ENCODE assay signal across 11 cellular contexts in the genomic region with DNA sequence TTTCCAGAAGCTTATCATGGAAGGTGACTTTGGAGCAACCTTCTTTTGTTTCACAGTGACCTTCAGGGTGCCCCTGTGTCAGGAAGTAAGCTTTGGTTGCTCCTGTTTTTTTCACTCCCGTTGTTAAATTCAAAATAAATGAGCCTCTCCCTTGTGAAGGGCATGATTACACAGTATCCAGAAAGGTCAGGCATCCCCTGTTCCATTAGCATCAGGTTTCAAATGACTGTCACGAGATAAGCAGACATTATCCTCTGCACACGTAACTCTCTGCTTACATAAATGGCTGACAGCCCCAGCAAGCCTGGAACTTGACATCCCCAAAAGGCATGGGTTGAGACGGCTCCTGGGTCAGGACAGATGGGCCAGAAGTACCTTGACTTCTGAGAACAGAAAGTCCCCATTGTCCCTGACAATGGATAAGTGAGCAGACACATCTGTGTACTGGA.
DNase-seq lines count a peak whose midpoint lies in the region; TF ChIP-seq lines count a peak whose summit lies in the region.
"Had no signal": no experiment of that assay in that cellular context is flagged by ENCODE, and none has a peak within 500 bp of the region (broad histone marks: within the 10 kb centered on the region; RNA-seq: fewer than 3 reads in every experiment).

No MANE protein-coding gene starts in this region.

- POLR2A ChIA-PET in HEK293 (lab: Yijun Ruan, JAX) = no interaction called here

- DNase-seq in NCI-H510A (lab: John Stamatoyannopoulos, UW) (peak; percentile 62), HK-2 (ENCODE audit: unreplicated experiment) (no peak), posterior cingulate gyrus (no peak), midbrain (lab: John Stamatoyannopoulos, UW) (no peak)
- DNase-seq in stimulated activated CD4-positive, alpha-beta T cell treated with anti-CD3 and anti-CD28 coated beads, Interleukin-15, amount 100 ng/mL, for 24 hours = no peak
- DNase-seq: stimulated activated CD4-positive, alpha-beta T cell treated with anti-CD3 and anti-CD28 coated beads, Interleukin-4, amount 100 ng/mL, for 4 hours had no signal

- H3K27me3 Mint-ChIP-seq in dendritic cell treated with granulocyte-macrophage colony-stimulating factor and Interleukin-4, amounts not matched to agents 40 ng/mL and 50 ng/mL, for 4 days = peaks cover 9% of the 10 kb centered on the region

- H3K27ac Mint-ChIP-seq in dendritic cell treated with granulocyte-macrophage colony-stimulating factor and Interleukin-4, amounts not matched to agents 40 ng/mL and 50 ng/mL, for 4 days = peak overlapping the region; percentile 16

- H3K4me3 ChIP-seq in HEK293 (ENCODE audit: low read depth, low read length) (no peak overlapping the region), rectal smooth muscle tissue (ENCODE audit: low read length) (no peak overlapping the region)
- H3K4me3 ChIP-seq: breast epithelium had no signal

- intact Hi-C loops in dendritic cell treated with granulocyte-macrophage colony-stimulating factor and Interleukin-4, amounts not matched to agents 40 ng/mL and 50 ng/mL, for 4 days (cut with micrococcal nuclease) = no loop called here
- intact Hi-C loops in posterior cingulate gyrus (cut with DNase I) = no loop called here

- no peak overlapping the region for H3K4me3 Mint-ChIP-seq in dendritic cell treated with granulocyte-macrophage colony-stimulating factor and Interleukin-4, amounts not matched to agents 40 ng/mL and 50 ng/mL, for 4 days

- no peaks in the 10 kb centered on the region for H3K27me3 ChIP-seq in rectal smooth muscle tissue (ENCODE audit: control insufficient read depth, insufficient read depth, low read length)
- H3K27me3 ChIP-seq: breast epithelium had no signal

- H3K27ac ChIP-seq in HEK293 (ENCODE audit: extremely low read depth, low read depth, low read length) (no peak overlapping the region), rectal smooth muscle tissue (ENCODE audit: low read depth, low read length) (peak overlapping the region; percentile 44)
- H3K27ac ChIP-seq: breast epithelium, C4-2B had no signal

- peaks cover 32% of the 10 kb centered on the region for H3K4me1 Mint-ChIP-seq in dendritic cell treated with granulocyte-macrophage colony-stimulating factor and Interleukin-4, amounts not matched to agents 40 ng/mL and 50 ng/mL, for 4 days (ENCODE audit: low read depth)

- H3K9me3 Mint-ChIP-seq in dendritic cell treated with granulocyte-macrophage colony-stimulating factor and Interleukin-4, amounts not matched to agents 40 ng/mL and 50 ng/mL, for 4 days = no peaks in the 10 kb centered on the region

- H3K9ac ChIP-seq in rectal smooth muscle tissue (ENCODE audit: low read length) = no peak overlapping the region

- H3K36me3 Mint-ChIP-seq in dendritic cell treated with granulocyte-macrophage colony-stimulating factor and Interleukin-4, amounts not matched to agents 40 ng/mL and 50 ng/mL, for 4 days (ENCODE audit: low read depth) = no peaks in the 10 kb centered on the region

- CTCF ChIA-PET in HEK293 (lab: Yijun Ruan, JAX) = no interaction called here

- no peaks in the 10 kb centered on the region for H3K9me3 ChIP-seq in HEK293 (ENCODE audit: control insufficient read depth, insufficient read depth, low read depth, low read length)
- H3K9me3 ChIP-seq: breast epithelium had no signal

- peaks cover 2% of the 10 kb centered on the region; the same call in 1 of the 2 replicates for H3K4me1 ChIP-seq in HEK293 (ENCODE audit: control insufficient read depth, insufficient read depth, low read length)
- H3K4me1 ChIP-seq in rectal smooth muscle tissue (ENCODE audit: control insufficient read depth, insufficient read depth, low read length) = peaks cover 7% of the 10 kb centered on the region

- H3K36me3 ChIP-seq in HEK293 (ENCODE audit: control insufficient read depth in 2 of 2, insufficient read depth in 1 of 2, low read length in 2 of 2) (peaks cover 0 to 50% of the 10 kb centered on the region in 2 experiments; a peak in 2 of 3 replicates), rectal smooth muscle tissue (ENCODE audit: control insufficient read depth, insufficient read depth, low read length) (peaks cover 12% of the 10 kb centered on the region)
- H3K36me3 ChIP-seq: breast epithelium had no signal

- TF ChIP-seq CTCF in HEK293 (tag by site-specific recombination; IDR thresholded peaks at IDR 0.05) = no peak

TF ChIP-seq in HEK293, 187 proteins besides CTCF, POLR2A, EP300 and RAD21 (continues in another document):
- TF ChIP-seq, protein P1, sequence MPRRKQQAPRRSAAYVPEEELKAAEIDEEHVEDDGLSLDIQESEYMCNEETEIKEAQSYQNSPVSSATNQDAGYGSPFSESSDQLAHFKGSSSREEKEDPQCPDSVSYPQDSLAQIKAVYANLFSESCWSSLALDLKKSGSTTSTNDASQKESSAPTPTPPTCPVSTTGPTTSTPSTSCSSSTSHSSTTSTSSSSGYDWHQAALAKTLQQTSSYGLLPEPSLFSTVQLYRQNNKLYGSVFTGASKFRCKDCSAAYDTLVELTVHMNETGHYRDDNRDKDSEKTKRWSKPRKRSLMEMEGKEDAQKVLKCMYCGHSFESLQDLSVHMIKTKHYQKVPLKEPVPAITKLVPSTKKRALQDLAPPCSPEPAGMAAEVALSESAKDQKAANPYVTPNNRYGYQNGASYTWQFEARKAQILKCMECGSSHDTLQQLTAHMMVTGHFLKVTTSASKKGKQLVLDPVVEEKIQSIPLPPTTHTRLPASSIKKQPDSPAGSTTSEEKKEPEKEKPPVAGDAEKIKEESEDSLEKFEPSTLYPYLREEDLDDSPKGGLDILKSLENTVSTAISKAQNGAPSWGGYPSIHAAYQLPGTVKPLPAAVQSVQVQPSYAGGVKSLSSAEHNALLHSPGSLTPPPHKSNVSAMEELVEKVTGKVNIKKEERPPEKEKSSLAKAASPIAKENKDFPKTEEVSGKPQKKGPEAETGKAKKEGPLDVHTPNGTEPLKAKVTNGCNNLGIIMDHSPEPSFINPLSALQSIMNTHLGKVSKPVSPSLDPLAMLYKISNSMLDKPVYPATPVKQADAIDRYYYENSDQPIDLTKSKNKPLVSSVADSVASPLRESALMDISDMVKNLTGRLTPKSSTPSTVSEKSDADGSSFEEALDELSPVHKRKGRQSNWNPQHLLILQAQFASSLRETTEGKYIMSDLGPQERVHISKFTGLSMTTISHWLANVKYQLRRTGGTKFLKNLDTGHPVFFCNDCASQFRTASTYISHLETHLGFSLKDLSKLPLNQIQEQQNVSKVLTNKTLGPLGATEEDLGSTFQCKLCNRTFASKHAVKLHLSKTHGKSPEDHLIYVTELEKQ (tag by site-specific recombination; IDR thresholded peaks at IDR 0.05; ENCODE audit: borderline replicate concordance) = no peak
- no peak for TF ChIP-seq ZNF501 (tag by site-specific recombination; IDR thresholded peaks at IDR 0.05)
- TF ChIP-seq ZNF776 (tag by site-specific recombination; IDR thresholded peaks at IDR 0.05; ENCODE audit: borderline replicate concordance) = no peak
- TF ChIP-seq ZNF677 (tag by site-specific recombination; IDR thresholded peaks at IDR 0.05) = no peak
- no peak for TF ChIP-seq BCL11A (tag by site-specific recombination; IDR thresholded peaks at IDR 0.05; ENCODE audit: low read depth)
- TF ChIP-seq, protein P2, sequence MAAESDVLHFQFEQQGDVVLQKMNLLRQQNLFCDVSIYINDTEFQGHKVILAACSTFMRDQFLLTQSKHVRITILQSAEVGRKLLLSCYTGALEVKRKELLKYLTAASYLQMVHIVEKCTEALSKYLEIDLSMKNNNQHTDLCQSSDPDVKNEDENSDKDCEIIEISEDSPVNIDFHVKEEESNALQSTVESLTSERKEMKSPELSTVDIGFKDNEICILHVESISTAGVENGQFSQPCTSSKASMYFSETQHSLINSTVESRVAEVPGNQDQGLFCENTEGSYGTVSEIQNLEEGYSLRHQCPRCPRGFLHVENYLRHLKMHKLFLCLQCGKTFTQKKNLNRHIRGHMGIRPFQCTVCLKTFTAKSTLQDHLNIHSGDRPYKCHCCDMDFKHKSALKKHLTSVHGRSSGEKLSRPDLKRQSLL (tag by site-specific recombination; IDR thresholded peaks at IDR 0.05) = no peak
- TF ChIP-seq, protein P3, sequence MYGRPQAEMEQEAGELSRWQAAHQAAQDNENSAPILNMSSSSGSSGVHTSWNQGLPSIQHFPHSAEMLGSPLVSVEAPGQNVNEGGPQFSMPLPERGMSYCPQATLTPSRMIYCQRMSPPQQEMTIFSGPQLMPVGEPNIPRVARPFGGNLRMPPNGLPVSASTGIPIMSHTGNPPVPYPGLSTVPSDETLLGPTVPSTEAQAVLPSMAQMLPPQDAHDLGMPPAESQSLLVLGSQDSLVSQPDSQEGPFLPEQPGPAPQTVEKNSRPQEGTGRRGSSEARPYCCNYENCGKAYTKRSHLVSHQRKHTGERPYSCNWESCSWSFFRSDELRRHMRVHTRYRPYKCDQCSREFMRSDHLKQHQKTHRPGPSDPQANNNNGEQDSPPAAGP (tag by site-specific recombination; IDR thresholded peaks at IDR 0.05) = peak; percentile 91
- TF ChIP-seq, protein P4, sequence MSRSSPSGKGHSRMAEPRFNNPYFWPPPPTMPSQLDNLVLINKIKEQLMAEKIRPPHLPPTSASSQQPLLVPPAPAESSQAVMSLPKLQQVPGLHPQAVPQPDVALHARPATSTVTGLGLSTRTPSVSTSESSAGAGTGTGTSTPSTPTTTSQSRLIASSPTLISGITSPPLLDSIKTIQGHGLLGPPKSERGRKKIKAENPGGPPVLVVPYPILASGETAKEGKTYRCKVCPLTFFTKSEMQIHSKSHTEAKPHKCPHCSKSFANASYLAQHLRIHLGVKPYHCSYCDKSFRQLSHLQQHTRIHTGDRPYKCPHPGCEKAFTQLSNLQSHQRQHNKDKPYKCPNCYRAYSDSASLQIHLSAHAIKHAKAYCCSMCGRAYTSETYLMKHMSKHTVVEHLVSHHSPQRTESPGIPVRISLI (tag by site-specific recombination; IDR thresholded peaks at IDR 0.05) = peak; percentile 52; the same call in 1 of the 2 replicates
- TF ChIP-seq ZNF366 (tag by site-specific recombination; conservative IDR thresholded peaks at IDR 0.05) = peak; percentile 51
- TF ChIP-seq ZNF747 (tag by site-specific recombination; IDR thresholded peaks at IDR 0.05) = no peak
- TF ChIP-seq ZNF157 (tag by site-specific recombination; IDR thresholded peaks at IDR 0.05) = no peak
- no peak for TF ChIP-seq ZNF239 (tag by site-specific recombination; IDR thresholded peaks at IDR 0.05)
- TF ChIP-seq WT1 (tag by site-specific recombination; IDR thresholded peaks at IDR 0.05) = peak; percentile 94
- TF ChIP-seq MYNN (tag by site-specific recombination; IDR thresholded peaks at IDR 0.05; ENCODE audit: borderline replicate concordance) = no peak
- no peak for TF ChIP-seq ZNF560 (tag by site-specific recombination; IDR thresholded peaks at IDR 0.05; ENCODE audit: borderline replicate concordance)
- TF ChIP-seq FEZF1 (tag by site-specific recombination; IDR thresholded peaks at IDR 0.05) = peak; percentile 78
- TF ChIP-seq ZNF121 (tag by site-specific recombination; IDR thresholded peaks at IDR 0.05) = no peak
- peak; percentile 96 for TF ChIP-seq OSR2 (tag by site-specific recombination; IDR thresholded peaks at IDR 0.05)
- no peak for TF ChIP-seq HOXC10 (CRISPR knock-in tag; IDR thresholded peaks at IDR 0.05)
